In the genomic region with DNA sequence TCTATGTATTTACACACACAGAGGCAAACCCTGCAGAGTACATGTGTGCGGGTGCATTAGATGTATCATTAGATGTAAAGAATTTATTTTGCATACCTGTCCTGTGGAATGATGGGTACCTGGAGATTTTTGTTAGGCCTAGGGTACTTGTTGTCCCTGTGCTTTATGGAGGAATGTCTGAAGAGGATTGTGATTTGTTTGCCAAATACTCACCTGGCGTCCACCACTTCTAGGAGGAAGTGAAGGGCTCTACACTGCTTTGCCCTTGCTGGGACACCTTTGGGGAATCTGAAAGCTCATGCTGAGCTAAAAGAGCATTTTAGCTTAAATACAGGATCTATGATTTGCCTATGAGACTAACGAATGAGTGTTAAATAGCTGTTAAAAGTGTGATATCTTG, we compare ENCODE assay signal across 22 cellular contexts.
"Had no signal": no experiment of that assay in that cellular context is flagged by ENCODE, and none has a peak within 500 bp of the region (broad histone marks: within the 10 kb centered on the region; RNA-seq: fewer than 3 reads in every experiment).

No MANE protein-coding gene starts in this region.

- DNase-seq: Kasumi-1, MM.1S, NCI-H1092 treated with DMSO at 0.1 percent for 48 hours, NCI-H1436, NCI-H187, NCI-H2029, NCI-H2081 treated with DMSO at 0.1 percent for 48 hours, NCI-H2171, NCI-H226, NCI-H446, NCI-H510A, NCI-H524 treated with DMSO at 0.1 percent for 48 hours, NCI-H69, NCI-H774, Right ventricle myocardium superior, RPMI8226, SIG-M5 had no signal

- H3K4me1 ChIP-seq: SJSA1 had no signal

- ATAC-seq: K562 had no signal

- H3K27ac ChIP-seq: HL-60, KMS-11, SJSA1, SK-N-MC had no signal

- H3K9me3 ChIP-seq: SJSA1 had no signal

- H3K36me3 ChIP-seq: SJSA1 had no signal

- H3K27me3 ChIP-seq: SJSA1 had no signal

- H3K4me3 ChIP-seq: K562, SJSA1, SK-N-MC had no signal
